23 cellular contexts compared by ENCODE assay signal in genomic region chr4:39204543-39204942, GRCh38. TPM values are rescaled to one million over a fixed set of nuclear protein-coding genes. Genes with fewer than 3 reads are reported as not detected.
DNase-seq lines count a peak whose midpoint lies in the region; ATAC-seq and TF ChIP-seq lines count a peak whose summit lies in the region.
"Had no signal": no experiment of that assay in that cellular context is flagged by ENCODE, and none has a peak within 500 bp of the region (broad histone marks: within the 10 kb centered on the region; RNA-seq: fewer than 3 reads in every experiment).

No MANE protein-coding gene starts in this region.

- no peak overlapping the region for H3K4me3 ChIP-seq in SK-N-SH (ENCODE audit: low read depth in 2 of 2, low read length in 1 of 2)
- H3K4me3 ChIP-seq: BLaER1, GM12878 had no signal

- H3K36me3 Mint-ChIP-seq in H9 (ENCODE audit: insufficient read depth in 1 of 3, low read depth in 3 of 3), result peaks cover 9 to 26% (median 24%) of the 10 kb centered on the region in 3 experiments; a peak in 6 of 7 replicates

- no peak overlapping the region for H3K27ac Mint-ChIP-seq in H9
- H3K27ac Mint-ChIP-seq: CD14-positive monocyte; CD4-positive, alpha-beta memory T cell; CD4-positive, CD25-positive, alpha-beta regulatory T cell; CD8-positive, alpha-beta memory T cell had no signal

- H3K27me3 ChIP-seq in SK-N-SH (ENCODE audit: insufficient read depth) (no peaks in the 10 kb centered on the region), H9 (ENCODE audit: insufficient read depth, low read length) (no peaks in the 10 kb centered on the region)
- H3K27me3 ChIP-seq: BE2C, BLaER1 had no signal

- H3T11ph ChIP-seq in H9 (ENCODE audit: low read length), result no peak overlapping the region

- CTCF ChIA-PET in SK-N-SH (lab: Yijun Ruan, JAX), result interaction anchor here (1.9 to 2.0 kb wide), 2 partner anchors 22 to 37 kb away, joined by 4 to 6 read pairs; partner anchors contain the start of gene WDR19

- TF ChIP-seq EP300 in SK-N-SH (IDR thresholded peaks at IDR 0.05; ENCODE audit: borderline replicate concordance in 1 of 2, low read depth in 1 of 2, low read length in 1 of 2), result no peak

- H4K91ac ChIP-seq in H9 (ENCODE audit: insufficient read length, low read depth, low read length), result no peak overlapping the region

- H3K4me3 Mint-ChIP-seq in H9, result no peak overlapping the region
- H3K4me3 Mint-ChIP-seq: CD14-positive monocyte; CD4-positive, alpha-beta memory T cell; CD4-positive, CD25-positive, alpha-beta regulatory T cell; CD8-positive, alpha-beta memory T cell had no signal

- H2AK5ac ChIP-seq in H9 (ENCODE audit: insufficient read length, low read length), result no peak overlapping the region

- no peak overlapping the region for H3K56ac ChIP-seq in H9 (ENCODE audit: insufficient read length, low read depth, low read length)

- no peaks in the 10 kb centered on the region for H3K27me3 Mint-ChIP-seq in H9 (ENCODE audit: low read depth)
- H3K27me3 Mint-ChIP-seq: CD4-positive, alpha-beta memory T cell; CD4-positive, CD25-positive, alpha-beta regulatory T cell; CD8-positive, alpha-beta memory T cell had no signal

- no peak overlapping the region for H2BK5ac ChIP-seq in H9 (ENCODE audit: insufficient read length, low read length)

- H3K4ac ChIP-seq in H9 (ENCODE audit: low read depth, low read length), result no peak overlapping the region

- H3K9me3 ChIP-seq in SK-N-SH (no peaks in the 10 kb centered on the region; the same call in 1 of the 2 replicates), H9 (ENCODE audit: control insufficient read depth, low read depth, low read length) (no peaks in the 10 kb centered on the region)
- H3K9me3 ChIP-seq: BE2C, BLaER1 had no signal

- H3K18ac ChIP-seq in H9 (ENCODE audit: insufficient read length, low read depth, low read length), result no peak overlapping the region

- no peak overlapping the region for H2BK12ac ChIP-seq in H9 (ENCODE audit: insufficient read length, low read depth, low read length)

- no peaks in the 10 kb centered on the region for H3K23me2 ChIP-seq in H9 (ENCODE audit: insufficient read length, low read depth, low read length, poor library complexity, severe bottlenecking)

- TF ChIP-seq CTCF in SK-N-SH (IDR thresholded peaks at IDR 0.05) (no peak), H9 (conservative IDR thresholded peaks at IDR 0.05) (no peak)

- H3K27ac ChIP-seq in SK-N-SH (ENCODE audit: low read depth in 2 of 2, low read length in 1 of 2), result peak overlapping the region in 1 of 2 experiments; percentile 89; a peak in 2 of 4 replicates
- H3K27ac ChIP-seq in H9 (ENCODE audit: insufficient read length, low read depth, low read length), result no peak overlapping the region
- H3K27ac ChIP-seq: BLaER1 had no signal

- H3K4me2 ChIP-seq in SK-N-SH (no peak overlapping the region), H9 (ENCODE audit: insufficient read depth, insufficient read length, low read length) (no peak overlapping the region)
- H3K4me2 ChIP-seq: BLaER1 had no signal

- H3K23ac ChIP-seq in H9 (ENCODE audit: insufficient read length, low read depth, low read length), result no peak overlapping the region

- no peaks in the 10 kb centered on the region for H3K9me2 ChIP-seq in SK-N-SH

- DNase-seq in SK-N-SH, result peak; percentile 2
- DNase-seq in left lobe of liver (ENCODE audit: low spot score), result no peak
- no peak for DNase-seq in stimulated activated CD4-positive, alpha-beta T cell treated with anti-CD3 and anti-CD28 coated beads, Interleukin-4, amount 100 ng/mL, for 1 hour
- DNase-seq in H9, result no peak
- DNase-seq: 8988T; ACHN; BE2C; C1 segment of cervical spinal cord; CD4-positive, alpha-beta memory T cell; CD4-positive, CD25-positive, alpha-beta regulatory T cell; CD8-positive, alpha-beta memory T cell; COR-L47; DMS 273 treated with DMSO at 0.1 percent for 48 hours; DMS153; DMS53; DMS79; DND-41; EL; GDM1 had no signal

- no peak overlapping the region for H3K14ac ChIP-seq in H9 (ENCODE audit: insufficient read depth, low read length)

- no peak overlapping the region for H2BK20ac ChIP-seq in H9 (ENCODE audit: low read depth, low read length, poor library complexity, severe bottlenecking)

- H4K20me1 ChIP-seq in SK-N-SH (ENCODE audit: insufficient read depth), result no peaks in the 10 kb centered on the region
- H4K20me1 ChIP-seq in H9 (ENCODE audit: control insufficient read depth, insufficient read depth, insufficient read length), result no peaks in the 10 kb centered on the region
- H4K20me1 ChIP-seq: BLaER1 had no signal

- no peaks in the 10 kb centered on the region for H3K4me1 Mint-ChIP-seq in H9
- H3K4me1 Mint-ChIP-seq: CD14-positive monocyte; CD4-positive, alpha-beta memory T cell; CD4-positive, CD25-positive, alpha-beta regulatory T cell; CD8-positive, alpha-beta memory T cell had no signal

- H3K36me3 ChIP-seq in SK-N-SH (replicated peaks in 1 of 2; ENCODE audit: control insufficient read depth in 1 of 2, insufficient read depth in 2 of 2, low read length in 1 of 2), result peaks cover 52 to 67% of the 10 kb centered on the region in 2 experiments

- no peaks in the 10 kb centered on the region for H3K79me1 ChIP-seq in H9 (ENCODE audit: insufficient read depth, low read depth, low read length, poor library complexity, severe bottlenecking)

- no peak overlapping the region for H2BK15ac ChIP-seq in H9 (ENCODE audit: low read depth, low read length)

- POLR2A ChIA-PET in SK-N-SH (lab: Yijun Ruan, JAX), result no interaction called here

- H3K79me2 ChIP-seq in SK-N-SH (ENCODE audit: insufficient read depth) (no peaks in the 10 kb centered on the region), H9 (ENCODE audit: insufficient read depth, low read length) (no peaks in the 10 kb centered on the region)

- H3K4me1 ChIP-seq in SK-N-SH (ENCODE audit: control insufficient read depth in 1 of 2, insufficient read depth in 2 of 2, low read depth in 1 of 2, low read length in 1 of 2), result peaks cover 0 to 9% of the 10 kb centered on the region in 2 experiments; a peak in 2 of 4 replicates
- no peaks in the 10 kb centered on the region for H3K4me1 ChIP-seq in H9 (ENCODE audit: insufficient read depth, low read length)
- H3K4me1 ChIP-seq: BE2C, BLaER1 had no signal

- H2AFZ ChIP-seq in SK-N-SH (ENCODE audit: low read depth) (no peak overlapping the region), H9 (ENCODE audit: low read length) (no peak overlapping the region)

- H4K8ac ChIP-seq in H9 (replicated peaks; ENCODE audit: insufficient read length, low read depth, low read length), result no peak overlapping the region

- H3K9me3 Mint-ChIP-seq in H9, result no peaks in the 10 kb centered on the region; a peak in 1 of 5 replicates
- H3K9me3 Mint-ChIP-seq: CD4-positive, alpha-beta memory T cell; CD8-positive, alpha-beta memory T cell had no signal

- H4K5ac ChIP-seq in H9 (ENCODE audit: insufficient read length, low read depth, low read length), result no peak overlapping the region

- ATAC-seq in SK-N-SH treated with all-trans-retinoic acid at 6 μM for 48 hours, result no peak
- ATAC-seq in left lobe of liver, result peak; percentile 59
- ATAC-seq: GM12878 had no signal

- H3F3A ChIP-seq in SK-N-SH (replicated peaks; ENCODE audit: insufficient read depth), result no peaks in the 10 kb centered on the region

- no peak overlapping the region for H3K9ac ChIP-seq in SK-N-SH
- no peak overlapping the region for H3K9ac ChIP-seq in H9 (ENCODE audit: extremely low read depth, insufficient read length, low read length)
- H3K9ac ChIP-seq: BLaER1 had no signal

- no peak for TF ChIP-seq RAD21 in SK-N-SH (IDR thresholded peaks at IDR 0.05; ENCODE audit: low read length)

- no peak overlapping the region for H2BK120ac ChIP-seq in H9 (ENCODE audit: low read depth, low read length, poor library complexity, severe bottlenecking)

TF ChIP-seq in SK-N-SH, 30 proteins besides CTCF, POLR2A, EP300 and RAD21:
- no peak for TF ChIP-seq TCF12 (IDR thresholded peaks at IDR 0.05)
- no peak for TF ChIP-seq ZBTB33 (IDR thresholded peaks at IDR 0.05; ENCODE audit: borderline replicate concordance, low read depth)

TF ChIP-seq in SK-N-SH treated with all-trans-retinoic acid at 6 μM for 48 hours, 23 proteins besides CTCF, POLR2A, EP300 and RAD21 (continues in another document):
- TF ChIP-seq ISL1 (CRISPR knock-in tag; IDR thresholded peaks at IDR 0.05) (no peak), ZNF8 (CRISPR knock-in tag; IDR thresholded peaks at IDR 0.05) (no peak), ARNTL (CRISPR knock-in tag; IDR thresholded peaks at IDR 0.05; ENCODE audit: borderline replicate concordance, low read depth) (no peak), ZNF70 (CRISPR knock-in tag; IDR thresholded peaks at IDR 0.05) (no peak), CSDC2 (CRISPR knock-in tag; IDR thresholded peaks at IDR 0.05) (no peak), GLIS3 (CRISPR knock-in tag; IDR thresholded peaks at IDR 0.05) (no peak), TSHZ2 (CRISPR knock-in tag; IDR thresholded peaks at IDR 0.05) (no peak), BACH2 (CRISPR knock-in tag; IDR thresholded peaks at IDR 0.05; ENCODE audit: borderline replicate concordance) (no peak), ZFP30 (CRISPR knock-in tag; IDR thresholded peaks at IDR 0.05) (no peak)

RNA-seq across cellular contexts. Expression of gene WDR19, which starts 22.2 kb away (rescaled TPM):
- polyA plus RNA-seq in SK-N-SH (2012; rRNA removed), result 23.3 and 35.3 TPM in 2 replicates
- polyA plus RNA-seq in SK-N-SH (2012; cell fraction: cytosol; rRNA removed), result 14.8 and 17.9 TPM in 2 replicates
- 72.8 and 107 TPM in 2 replicates for polyA plus RNA-seq in SK-N-SH (2012; cell fraction: nucleus; rRNA removed)
- total RNA-seq in left lobe of liver (24.9 TPM), H9 (2021) (23.3 and 25.3 TPM in 2 replicates)
